3 cellular contexts compared by ENCODE assay signal in genomic region chr1:183090386-183091006, GRCh38.
TF ChIP-seq lines count a peak whose summit lies in the region.

No MANE protein-coding gene starts in this region.

TF ChIP-seq in Ishikawa, 13 proteins besides CTCF, POLR2A, EP300 and RAD21 (continued from another document):
- TF ChIP-seq USF1 (IDR thresholded peaks at IDR 0.05) (no peak), MAX (IDR thresholded peaks at IDR 0.05) (no peak), ZBTB7A (IDR thresholded peaks at IDR 0.05; ENCODE audit: low read depth) (no peak), FOXM1 (IDR thresholded peaks at IDR 0.05; ENCODE audit: borderline replicate concordance, low read depth) (0 out of 2 replicates have a peak, but pooled peaks have one; percentile 29)

TF ChIP-seq in K562, 482 proteins besides CTCF, POLR2A, EP300 and RAD21 (continues in another document):
- TF ChIP-seq PATZ1 (CRISPR knock-in tag; IDR thresholded peaks at IDR 0.05; ENCODE audit: borderline replicate concordance): no peak
- TF ChIP-seq MGA (IDR thresholded peaks at IDR 0.05): no peak
- TF ChIP-seq CBX2 (IDR thresholded peaks at IDR 0.05; ENCODE audit: insufficient read depth, low read length, poor library complexity, severe bottlenecking): no peak
- TF ChIP-seq TAF7 (tag; IDR thresholded peaks at IDR 0.05): no peak
- no peak for TF ChIP-seq TAF15 (IDR thresholded peaks at IDR 0.05; ENCODE audit: low read depth, low read length)
- TF ChIP-seq NR4A1 (CRISPR knock-in tag; IDR thresholded peaks at IDR 0.05): no peak
- TF ChIP-seq NR4A1 (tag; IDR thresholded peaks at IDR 0.05): no peak
- TF ChIP-seq CBX3 (IDR thresholded peaks at IDR 0.05; ENCODE audit: borderline replicate concordance in 1 of 2, low read length in 2 of 2): no peak
- TF ChIP-seq RBM34 (IDR thresholded peaks at IDR 0.05; ENCODE audit: borderline replicate concordance, insufficient read depth, low read length): no peak

TF ChIP-seq in HepG2, 621 proteins besides CTCF, POLR2A, EP300 and RAD21:
- TF ChIP-seq DRAP1 (CRISPR knock-in tag; IDR thresholded peaks at IDR 0.05) (no peak), ATF5 (CRISPR knock-in tag; IDR thresholded peaks at IDR 0.05; ENCODE audit: low read depth) (no peak)
